In genomic region chr11:64306876-64307622, GRCh38 we compare ENCODE assay signal across 8 cellular contexts. TPM values are rescaled to one million over a fixed set of nuclear protein-coding genes. Genes with fewer than 3 reads are reported as not detected.
DNase-seq lines count a peak whose midpoint lies in the region; ATAC-seq, FAIRE-seq and TF ChIP-seq lines count a peak whose summit lies in the region.

No MANE protein-coding gene starts in this region.

- H3K9me3 ChIP-seq in Panc1 (ENCODE audit: control insufficient read depth, insufficient read depth, low read depth, low read length) (no peaks in the 10 kb centered on the region), pancreas (no peaks in the 10 kb centered on the region)

- TF ChIP-seq CTCF in Panc1 (IDR thresholded peaks at IDR 0.05): no peak
- TF ChIP-seq CTCF in fibroblast of mammary gland (conservative IDR thresholded peaks at IDR 0.05; ENCODE audit: control insufficient read depth, insufficient read depth, low read depth, low read length): no peak
- no peak for TF ChIP-seq CTCF in pancreas (IDR thresholded peaks at IDR 0.05)

- peak; percentile 29 for DNase-seq in EH (ENCODE audit: low read depth)
- DNase-seq in Panc1 (ENCODE audit: low read depth, low spot score): no peak
- DNase-seq in fibroblast of mammary gland (ENCODE audit: low read depth): no peak
- DNase-seq in pancreas: peak in 4 of 6 donors; percentile 63 to 85 (median 72)
- no peak for DNase-seq in dermis blood vessel endothelial cell
- DNase-seq in NOMO-1 (lab: John Stamatoyannopoulos, UW; ENCODE audit: unreplicated experiment in 2 of 2): no peak
- DNase-seq in stimulated activated naive CD4-positive, alpha-beta T cell treated with Interleukin-2 at 50 U/mL for 16 hours (lab: John Stamatoyannopoulos, UW): no peak

- intact Hi-C loops in Panc1 (cut with micrococcal nuclease; ENCODE audit: unreplicated experiment) (loop anchor here (10.0 kb wide), 1 partner anchor 62 kb away; the partner anchor contains the start of genes FKBP2 and PPP1R14B), pancreas (cut with DNase I) (no loop called here)

- CTCF ChIA-PET in Panc1 (lab: Charles Lee): interaction anchor here (0.6 kb wide), 1 partner anchor 22 kb away, joined by 3 read pairs; no protein-coding TSS in a partner anchor

- H3K4me1 ChIP-seq in Panc1 (ENCODE audit: control insufficient read depth, insufficient read depth, low read length) (peaks cover 15% of the 10 kb centered on the region), pancreas (peaks cover 5 to 10% (median 8%) of the 10 kb centered on the region in 3 donors)

- 66 to 67% methylated on average over 14 to 15 of the region's 15 CpGs for WGBS in pancreas, 2 donors

- no peak for FAIRE-seq in pancreas (lab: Jason Lieb, UNC)

- no TSS peak for BruUV-seq in Panc1 (replicated peaks; lab: Mats Ljungman, UMichigan)

- no peak for ATAC-seq in Panc1
- peak in 1 of 4 donors; percentile 4 for ATAC-seq in pancreas
- ATAC-seq in GM18907 (IDR thresholded peaks at IDR 0.05; ENCODE audit: unreplicated experiment): no peak

- H3K27ac ChIP-seq in Panc1 (ENCODE audit: low read length) (peak overlapping the region; percentile 77), pancreas (peak overlapping the region; percentile 75 to 90 (median 86))

- in situ Hi-C loops in Panc1 (cut with HindIII; ENCODE audit: low pct_unique_long_range_greater_than_20kb, low sequenced_read_pairs): no loop called here

- no peaks in the 10 kb centered on the region for H3K27me3 ChIP-seq in Panc1 (ENCODE audit: control insufficient read depth, insufficient read depth, low read length)
- H3K27me3 ChIP-seq in pancreas: no peaks in the 10 kb centered on the region

- POLR2A ChIA-PET in Panc1 (lab: Charles Lee): interaction anchor here (1.1 kb wide), 1 partner anchor 10 kb away, joined by 8 read pairs; the partner anchor contains the start of genes PRDX5 and TRMT112

- H3K4me3 ChIP-seq in Panc1 (ENCODE audit: low read depth in 2 of 2, low read length in 2 of 2) (peak overlapping the region; percentile 72 to 80), fibroblast of mammary gland (ENCODE audit: control insufficient read depth, low read depth, low read length) (peak overlapping the region; percentile 68), pancreas (peak overlapping the region in 3 of 4 donors; percentile 57 to 71 (median 69))

- H3K36me3 ChIP-seq in Panc1 (ENCODE audit: control insufficient read depth, insufficient read depth, low read length) (no peaks in the 10 kb centered on the region), pancreas (no peaks in the 10 kb centered on the region)

RNA-seq across cellular contexts. Expression of gene ESRRA, which starts 1.7 kb away (rescaled TPM):
- total RNA-seq in Panc1 (2021; ENCODE audit: unreplicated experiment) (81.6 TPM), pancreas (10 to 100 TPM; 28.0 to 50.7 (median 37.9) TPM), dermis blood vessel endothelial cell (60.3 and 76.7 TPM in 2 replicates)
- polyA plus RNA-seq in Panc1 (2012; ENCODE audit: insufficient read length): 60.2 TPM
- polyA plus RNA-seq in pancreas: 10 to 100 TPM; 61.0 to 62.3 TPM

RNA-seq across cellular contexts. Expression of gene CATSPERZ, which starts 6.9 kb away (rescaled TPM):
- 0.64 TPM for total RNA-seq in Panc1 (2021; ENCODE audit: unreplicated experiment)
- 3.0 TPM for polyA plus RNA-seq in Panc1 (2012; ENCODE audit: insufficient read length)
- total RNA-seq in pancreas: under 1 TPM in 1 of 6 donors, not detected in 5; 0.51 TPM
- 1 to 10 TPM in 1 of 2 donors, under 1 TPM in 1; 0.27 to 1.5 TPM for polyA plus RNA-seq in pancreas
- not detected in 2 replicates for total RNA-seq in dermis blood vessel endothelial cell

RNA-seq across cellular contexts. Expression of gene TRMT112, which starts 10.3 kb away (rescaled TPM):
- total RNA-seq in Panc1 (2021; ENCODE audit: unreplicated experiment) (341 TPM), pancreas (10 to 100 TPM; 53.3 to 85.0 (median 65.6) TPM), dermis blood vessel endothelial cell (202 and 290 TPM in 2 replicates)
- polyA plus RNA-seq in Panc1 (2012; ENCODE audit: insufficient read length): 654 TPM
- 100 to 1,000 TPM; 150 to 157 TPM for polyA plus RNA-seq in pancreas

RNA-seq across cellular contexts. Expression of gene PRDX5, which starts 10.9 kb away (rescaled TPM):
- total RNA-seq in Panc1 (2021; ENCODE audit: unreplicated experiment) (492 TPM), pancreas (100 to 1,000 TPM in 1 of 6 donors, 10 to 100 TPM in 5; 59.0 to 102 (median 80.6) TPM), dermis blood vessel endothelial cell (129 and 245 TPM in 2 replicates)
- polyA plus RNA-seq in Panc1 (2012; ENCODE audit: insufficient read length): 1,326 TPM
- 100 to 1,000 TPM; 204 to 245 TPM for polyA plus RNA-seq in pancreas

RNA-seq across cellular contexts. Expression of gene KCNK4, which starts 15.9 kb away (rescaled TPM):
- total RNA-seq in Panc1 (2021; ENCODE audit: unreplicated experiment) (1.1 TPM), pancreas (not detected), dermis blood vessel endothelial cell (0.17 TPM in 1 of 2 replicates, not detected in the other)
- 1.3 TPM for polyA plus RNA-seq in Panc1 (2012; ENCODE audit: insufficient read length)
- polyA plus RNA-seq in pancreas: not detected

Comparison
In these comparisons a context has a peak if more than half of its experiments do, and no peak if none do; other contexts are left out.
1. DNase-seq: peak in EH (single experiment) and pancreas (4 of 6); none in Panc1 (single experiment), fibroblast of mammary gland (single experiment), dermis blood vessel endothelial cell (single experiment), NOMO-1 (0 of 2) and stimulated activated naive CD4-positive, alpha-beta T cell treated with Interleukin-2 at 50 U/mL for 16 hours (single experiment).
2. Peak in every context shown above with its lines, with median percentiles within 50 percentile points of each other: H3K4me3 ChIP-seq.